Comparison of ENCODE assay signal across 27 cellular contexts in genomic region chr2:6475155-6475940, GRCh38.
DNase-seq lines count a peak whose midpoint lies in the region; ATAC-seq and TF ChIP-seq lines count a peak whose summit lies in the region.
"Had no signal": no experiment of that assay in that cellular context is flagged by ENCODE, and none has a peak within 500 bp of the region (broad histone marks: within the 10 kb centered on the region; RNA-seq: fewer than 3 reads in every experiment).

No MANE protein-coding gene starts in this region.

- no peak for TF ChIP-seq POLR2A in spleen (IDR thresholded peaks at IDR 0.05)

- no peaks in the 10 kb centered on the region for H3K4me1 Mint-ChIP-seq in activated T-cell treated with anti-CD3 and anti-CD28 coated beads, Interleukin-2, amount 50 U/mL, for 24 hours (ENCODE audit: low read depth)
- H3K4me1 Mint-ChIP-seq: activated B cell treated with CpG ODN at 0.5 μM for 24 hours had no signal

- no peak overlapping the region for H3K4me3 Mint-ChIP-seq in activated T-cell treated with anti-CD3 and anti-CD28 coated beads, Interleukin-2, amount 50 U/mL, for 24 hours
- H3K4me3 Mint-ChIP-seq: activated B cell treated with CpG ODN at 0.5 μM for 24 hours; activated T-cell treated with anti-CD3 and anti-CD28 coated beads, Interleukin-2, amount 50 U/mL, for 72 hours; neural crest cell; stimulated activated naive CD8-positive, alpha-beta T cell treated with anti-CD3 and anti-CD28 coated beads, Interleukin-15, Interleukin-2, amounts not matched to agents 100 ng/mL and 50 ng/mL, for 24 hours had no signal

- H3K4me3 ChIP-seq in GM12864 (ENCODE audit: low read depth, low read length) (no peak overlapping the region), spleen (no peak overlapping the region)
- H3K4me3 ChIP-seq: psoas muscle, SK-N-MC, tibial nerve had no signal

- peaks cover 0 to 14% (median 0%) of the 10 kb centered on the region in 8 donors for H3K9me3 ChIP-seq in spleen
- H3K9me3 ChIP-seq: BE2C, psoas muscle had no signal

- peaks cover 0 to 10% (median 0%) of the 10 kb centered on the region in 7 donors for H3K27me3 ChIP-seq in spleen (replicated peaks in 1 of 7)
- H3K27me3 ChIP-seq: BE2C, tibial nerve had no signal

- H3K36me3 Mint-ChIP-seq in activated T-cell treated with anti-CD3 and anti-CD28 coated beads, Interleukin-2, amount 50 U/mL, for 24 hours (ENCODE audit: low read depth) = no peaks in the 10 kb centered on the region
- H3K36me3 Mint-ChIP-seq: activated naive CD4-positive, alpha-beta T cell treated with anti-CD3 and anti-CD28 coated beads, Interleukin-2, amount 50 U/mL, for 72 hours had no signal

- TF ChIP-seq CTCF in GM12864 (IDR thresholded peaks at IDR 0.05; ENCODE audit: low read depth, low read length, missing control alignments) (no peak), spleen (IDR thresholded peaks at IDR 0.05 in 8 of 11, conservative IDR thresholded peaks at IDR 0.05 in 3 of 11) (no peak)

- H3K27me3 Mint-ChIP-seq in activated T-cell treated with anti-CD3 and anti-CD28 coated beads, Interleukin-2, amount 50 U/mL, for 24 hours = peaks cover 14% of the 10 kb centered on the region

- H3K9me3 Mint-ChIP-seq in activated T-cell treated with anti-CD3 and anti-CD28 coated beads, Interleukin-2, amount 50 U/mL, for 24 hours = no peaks in the 10 kb centered on the region
- H3K9me3 Mint-ChIP-seq: stimulated activated naive CD8-positive, alpha-beta T cell treated with anti-CD3 and anti-CD28 coated beads, Interleukin-15, Interleukin-2, amounts not matched to agents 100 ng/mL and 50 ng/mL, for 24 hours had no signal

- DNase-seq in GM12864 (ENCODE audit: low read depth) (peak; percentile 26), inferior parietal cortex (ENCODE audit: extremely low spot score) (no peak), spleen (no peak)
- DNase-seq in activated T-cell treated with anti-CD3 and anti-CD28 coated beads, Interleukin-2, amount 50 U/mL, for 24 hours = no peak
- DNase-seq: 8988T; activated B cell treated with CpG ODN at 0.5 μM for 24 hours; activated T-cell treated with anti-CD3 and anti-CD28 coated beads, Interleukin-2, amount 50 U/mL, for 72 hours; BE2C; COR-L47; head of caudate nucleus; KG1; left ventricle myocardium superior; MV-4-11; NCI-H2029 treated with DMSO at 0.1 percent for 48 hours; NCI-H446 treated with DMSO at 0.1 percent for 48 hours; NK-92 treated with Interleukin-12 subunit alpha and Interleukin-12 subunit beta, amount 100 ng/mL, for 24 hours; psoas muscle had no signal

- no peaks in the 10 kb centered on the region for H3K4me1 ChIP-seq in spleen
- H3K4me1 ChIP-seq: BE2C, psoas muscle, tibial nerve had no signal

- no peaks in the 10 kb centered on the region for H3K36me3 ChIP-seq in spleen
- H3K36me3 ChIP-seq: BE2C, tibial nerve had no signal

- ATAC-seq in GM19395 (IDR thresholded peaks at IDR 0.05; ENCODE audit: unreplicated experiment) (peak; percentile 53), HG02642 (IDR thresholded peaks at IDR 0.05; ENCODE audit: poor library complexity, unreplicated experiment) (peak; percentile 41), HG03469 (IDR thresholded peaks at IDR 0.05; ENCODE audit: unreplicated experiment) (peak; percentile 60), GM18873 (IDR thresholded peaks at IDR 0.05; ENCODE audit: low FRiP score, unreplicated experiment) (no peak)
- ATAC-seq: activated naive CD4-positive, alpha-beta T cell treated with anti-CD3 and anti-CD28 coated beads, Interleukin-2, amount 50 U/mL, for 72 hours; activated T-cell treated with anti-CD3 and anti-CD28 coated beads, Interleukin-2, amount 50 U/mL, for 72 hours; HCT116; left ventricle myocardium superior; psoas muscle had no signal

- WGBS in spleen, 5 donors = 70 to 82% (median 75%) methylated on average over 4 of the region's 4 CpGs

- no peak overlapping the region for H3K27ac ChIP-seq in spleen
- H3K27ac ChIP-seq: psoas muscle, SK-N-MC, tibial nerve had no signal

- intact Hi-C loops in spleen (cut with DNase I; ENCODE audit: low total_unique reads) = no loop called here

- no peak overlapping the region for H3K27ac Mint-ChIP-seq in activated T-cell treated with anti-CD3 and anti-CD28 coated beads, Interleukin-2, amount 50 U/mL, for 24 hours
- H3K27ac Mint-ChIP-seq: activated B cell treated with CpG ODN at 0.5 μM for 24 hours; activated naive CD4-positive, alpha-beta T cell treated with anti-CD3 and anti-CD28 coated beads, Interleukin-2, amount 50 U/mL, for 72 hours; activated T-cell treated with anti-CD3 and anti-CD28 coated beads, Interleukin-2, amount 50 U/mL, for 72 hours; stimulated activated naive CD8-positive, alpha-beta T cell treated with anti-CD3 and anti-CD28 coated beads, Interleukin-15, Interleukin-2, amounts not matched to agents 100 ng/mL and 50 ng/mL, for 24 hours had no signal
